In the genomic region with DNA sequence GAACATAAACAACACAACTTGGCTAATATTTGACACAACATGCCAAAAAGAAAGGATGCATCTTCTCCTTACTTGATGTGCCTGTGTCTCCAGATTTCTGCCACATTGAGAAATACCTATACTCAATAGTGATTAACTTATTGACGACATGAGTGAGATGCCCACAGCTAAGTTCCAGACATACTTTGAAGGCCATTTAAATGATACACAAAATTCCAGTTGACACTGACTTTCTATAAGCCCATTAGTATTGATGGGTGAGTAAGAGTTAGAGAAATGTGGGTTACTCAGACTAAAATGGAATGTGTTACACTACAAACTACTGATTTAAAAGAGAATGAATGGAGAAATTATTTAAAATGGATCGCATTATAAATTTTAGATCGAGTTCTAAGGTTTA, we compare ENCODE assay signal across 18 cellular contexts.
"Had no signal": no experiment of that assay in that cellular context is flagged by ENCODE, and none has a peak within 500 bp of the region (broad histone marks: within the 10 kb centered on the region; RNA-seq: fewer than 3 reads in every experiment).

No MANE protein-coding gene starts in this region.

- H3K9me3 ChIP-seq: ovary had no signal

- H3K4me1 ChIP-seq: heart left ventricle, neural progenitor cell had no signal

- H3K27me3 Mint-ChIP-seq: natural killer cell treated with Interleukin-12 subunit alpha and Interleukin-12 subunit beta and Interleukin-15 and Interleukin-18, amount 100 ng/mL, for 72 hours had no signal

- H3K9me3 Mint-ChIP-seq: mesothelial cell of epicardium, neural progenitor cell had no signal

- H3K27me3 ChIP-seq: heart left ventricle, neural progenitor cell, ovary had no signal

- H3K4me1 Mint-ChIP-seq: neural progenitor cell had no signal

- DNase-seq: cortex of kidney; effector memory CD4-positive, alpha-beta T cell; heart left ventricle; hippocampal formation; kidney glomerular epithelial cell; mammary epithelial cell; nucleus accumbens; ovary; right cardiac atrium; stimulated activated CD4-positive, alpha-beta T cell treated with anti-CD3 and anti-CD28 coated beads, Interleukin-2, amount 100 ng/mL, for 48 hours; stimulated activated naive CD4-positive, alpha-beta T cell treated with Interleukin-2 at 50 U/mL for 16 hours; trophoblast cell had no signal

- H3K27ac Mint-ChIP-seq: mesothelial cell of epicardium; natural killer cell treated with Interleukin-12 subunit alpha and Interleukin-12 subunit beta and Interleukin-15 and Interleukin-18, amount 100 ng/mL, for 72 hours; neural progenitor cell had no signal

- H3K9ac ChIP-seq: neural progenitor cell had no signal

- H3K36me3 ChIP-seq: heart left ventricle, neural progenitor cell, ovary had no signal

- H3K4me3 ChIP-seq: heart left ventricle, neural progenitor cell, ovary, smooth muscle cell had no signal

- H3K4me2 ChIP-seq: neural progenitor cell, smooth muscle cell had no signal

- ATAC-seq: esophagus mucosa; heart left ventricle; left lobe of liver; natural killer cell treated with Interleukin-12 subunit alpha and Interleukin-12 subunit beta and Interleukin-15 and Interleukin-18, amount 100 ng/mL, for 72 hours; right cardiac atrium had no signal

- H3K36me3 Mint-ChIP-seq: mesothelial cell of epicardium; natural killer cell treated with Interleukin-12 subunit alpha and Interleukin-12 subunit beta and Interleukin-15 and Interleukin-18, amount 100 ng/mL, for 72 hours; neural progenitor cell had no signal

- H3K27ac ChIP-seq: heart left ventricle, neural progenitor cell, ovary had no signal

- H2AFZ ChIP-seq: neural progenitor cell had no signal

- H3K4me3 Mint-ChIP-seq: mesothelial cell of epicardium; natural killer cell treated with Interleukin-12 subunit alpha and Interleukin-12 subunit beta and Interleukin-15 and Interleukin-18, amount 100 ng/mL, for 72 hours; neural progenitor cell had no signal
